Comparison of ENCODE assay signal across 8 cellular contexts in the genomic region with DNA sequence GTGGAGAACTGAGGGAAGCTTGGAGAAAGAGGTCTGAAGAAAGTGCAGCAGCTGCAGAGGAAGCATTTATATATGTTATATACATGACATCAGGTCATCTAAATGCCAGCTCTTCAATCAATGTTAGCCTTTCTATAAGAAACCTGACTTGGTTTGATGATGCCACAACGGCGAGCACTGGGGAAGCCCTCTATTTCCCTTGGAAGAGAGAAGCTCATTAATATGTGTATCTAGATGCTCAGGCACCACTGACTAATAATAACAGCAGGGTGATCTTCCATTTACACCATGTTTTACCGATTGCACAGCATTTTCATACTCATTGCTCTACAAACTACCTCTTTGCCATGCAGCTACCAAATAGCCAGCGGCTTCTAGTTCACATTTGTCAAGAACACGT. TPM values are rescaled to one million over a fixed set of nuclear protein-coding genes. Genes with fewer than 3 reads are reported as not detected.
DNase-seq lines count a peak whose midpoint lies in the region; ATAC-seq, FAIRE-seq and TF ChIP-seq lines count a peak whose summit lies in the region.

No MANE protein-coding gene starts in this region.

- peaks cover 15% of the 10 kb centered on the region for H3K79me2 ChIP-seq in GM12878 (ENCODE audit: control insufficient read depth, insufficient read depth, low read length)

- TF ChIP-seq CTCF in left ventricle myocardium inferior (IDR thresholded peaks at IDR 0.05; ENCODE audit: borderline replicate concordance) (no peak), GM12878 (IDR thresholded peaks at IDR 0.05 in 2 of 3, conservative IDR thresholded peaks at IDR 0.05 in 1 of 3; ENCODE audit: control insufficient read depth in 2 of 3, extremely low read depth in 1 of 3, insufficient read depth in 1 of 3, low read depth in 3 of 3, low read length in 3 of 3) (no peak), GM13977 (IDR thresholded peaks at IDR 0.05; ENCODE audit: extremely low read depth, insufficient read depth, missing control alignments) (no peak)

- TSS peak; percentile 72 for BruUV-seq in GM12878 (replicated peaks; lab: Mats Ljungman, UMichigan)

- H2BK15ac ChIP-seq in mesenchymal stem cell (ENCODE audit: low read depth, poor library complexity, severe bottlenecking): no peak overlapping the region

- H3K4me3 ChIP-seq in left ventricle myocardium inferior (peak overlapping the region; percentile 91), GM12878 (peak overlapping the region; percentile 98), mesenchymal stem cell (ENCODE audit: insufficient read depth in 1 of 2, low read depth in 1 of 2, low read length in 2 of 2) (peak overlapping the region in 1 of 2 experiments; percentile 95)

- H3K79me1 ChIP-seq in mesenchymal stem cell (replicated peaks; ENCODE audit: low read length, poor library complexity, severe bottlenecking): peaks cover 18% of the 10 kb centered on the region

- DNase-seq in left ventricle myocardium inferior (no peak), Right ventricle myocardium superior (no peak), GM12878 (ENCODE audit: low read depth, low spot score) (no peak), mesenchymal stem cell (no peak), GM13977 (ENCODE audit: low spot score) (no peak), NCI-H1105 treated with DMSO at 0.1 percent for 48 hours (lab: John Stamatoyannopoulos, UW) (no peak), GM03348 (ENCODE audit: low spot score) (no peak)
- no peak for DNase-seq in central memory CD4-positive, alpha-beta T cell

- RAD21 ChIA-PET in GM12878 (lab: Charles Lee; ENCODE audit: unreplicated experiment): interaction anchor here (0.8 to 3.4 kb wide), 8 partner anchors 12 to 202 kb away, joined by 3 to 13 read pairs (median 6); a partner anchor contains a TSS

- H3K4me2 ChIP-seq in GM12878 (ENCODE audit: control insufficient read depth, insufficient read depth) (peak overlapping the region; percentile 92), mesenchymal stem cell (ENCODE audit: low read length, poor library complexity, severe bottlenecking) (peak overlapping the region; percentile 97)

- H3K18ac ChIP-seq in mesenchymal stem cell (ENCODE audit: low read depth in 1 of 2, low read length in 2 of 2): no peak overlapping the region

- TF ChIP-seq POLR2A in GM12878 (IDR thresholded peaks at IDR 0.05; ENCODE audit: low read depth, low read length): no peak

- intact Hi-C loops in left ventricle myocardium inferior (cut with micrococcal nuclease): loop anchor here (10.0 kb wide), 1 partner anchor 118 kb away; no protein-coding TSS in a partner anchor
- intact Hi-C loops in Right ventricle myocardium superior (cut with DNase I): no loop called here
- intact Hi-C loops in GM12878 (cut with micrococcal nuclease; ENCODE audit: unreplicated experiment): no loop called here

- TF ChIP-seq RAD21 in GM12878 (IDR thresholded peaks at IDR 0.05; ENCODE audit: insufficient read depth, low read depth, low read length): no peak

- no peak overlapping the region for H3K4ac ChIP-seq in mesenchymal stem cell (ENCODE audit: low read depth in 1 of 2, low read length in 2 of 2)

- no peak overlapping the region for H2BK5ac ChIP-seq in mesenchymal stem cell (ENCODE audit: low read depth, low read length, poor library complexity, severe bottlenecking)

- H2BK120ac ChIP-seq in mesenchymal stem cell (ENCODE audit: low read depth, low read length): no peak overlapping the region

- H3K14ac ChIP-seq in mesenchymal stem cell (ENCODE audit: low read length in 2 of 2): no peak overlapping the region

- H3K9ac ChIP-seq in GM12878 (ENCODE audit: control insufficient read depth, insufficient read depth, low read length): peak overlapping the region; percentile 76
- peak overlapping the region; percentile 91 for H3K9ac ChIP-seq in mesenchymal stem cell (ENCODE audit: low read length)

- H3K23ac ChIP-seq in mesenchymal stem cell (ENCODE audit: low read length in 2 of 2): no peak overlapping the region

- H3K9me3 ChIP-seq in left ventricle myocardium inferior (replicated peaks): peaks cover 6% of the 10 kb centered on the region
- H3K9me3 ChIP-seq in GM12878 (replicated peaks; ENCODE audit: control insufficient read depth, insufficient read depth, low read length): no peaks in the 10 kb centered on the region; the same call in 2 of the 3 replicates
- no peaks in the 10 kb centered on the region for H3K9me3 ChIP-seq in mesenchymal stem cell (ENCODE audit: control insufficient read depth, low read length)

- no peak overlapping the region for H2AK5ac ChIP-seq in mesenchymal stem cell (ENCODE audit: low read length, severe bottlenecking)

- no peak overlapping the region for H4K8ac ChIP-seq in mesenchymal stem cell (ENCODE audit: low read length)

- H3K4me1 ChIP-seq in left ventricle myocardium inferior (peaks cover 36% of the 10 kb centered on the region), GM12878 (ENCODE audit: control insufficient read depth, insufficient read depth, low read length) (peaks cover 5% of the 10 kb centered on the region), mesenchymal stem cell (ENCODE audit: control insufficient read depth, insufficient read depth, low read depth, low read length) (peaks cover 3% of the 10 kb centered on the region)

- no peaks in the 10 kb centered on the region for H3K36me3 ChIP-seq in left ventricle myocardium inferior
- H3K36me3 ChIP-seq in GM12878 (ENCODE audit: control insufficient read depth in 2 of 2, insufficient read depth in 2 of 2, low read length in 1 of 2): no peaks in the 10 kb centered on the region; a peak in 1 of 4 replicates
- H3K36me3 ChIP-seq in mesenchymal stem cell (ENCODE audit: control insufficient read depth in 1 of 2, insufficient read depth in 2 of 2, low read depth in 1 of 2, low read length in 2 of 2): peaks cover 0 to 7% of the 10 kb centered on the region in 2 experiments

- SMC1A ChIA-PET in GM12878 (lab: Charles Lee; ENCODE audit: uncharacterized antibody, unreplicated experiment): interaction anchor here (0.8 to 3.2 kb wide), 12 partner anchors 8 to 203 kb away, joined by 3 to 15 read pairs (median 5); a partner anchor contains a TSS

- 1% methylated on average over 5 of the region's 5 CpGs for WGBS in GM12878 (ENCODE audit: insufficient coverage, insufficient replicate concordance, low lambda C conversion rate, missing lambda C conversion rate)
- WGBS in mesenchymal stem cell: 56% methylated on average over 5 of the region's 5 CpGs

- POLR2A ChIA-PET in GM12878 (lab: Charles Lee): interaction anchor here (0.5 to 3.6 kb wide), 7 partner anchors 8 to 59 kb away, joined by 3 to 19 read pairs (median 9); a partner anchor contains a TSS

- no peaks in the 10 kb centered on the region for H4K20me1 ChIP-seq in GM12878 (ENCODE audit: control insufficient read depth, insufficient read depth)

- in situ Hi-C loops in GM12878 (cut with MboI): no loop called here
- in situ Hi-C loops in GM13977 (cut with MboI; ENCODE audit: low pct_unique_long_range_greater_than_20kb, low sequenced_read_pairs, unreplicated experiment): no loop called here

- no peak for TF ChIP-seq EP300 in GM12878 (IDR thresholded peaks at IDR 0.05; ENCODE audit: borderline replicate concordance in 1 of 2, control insufficient read depth in 1 of 2, low read depth in 2 of 2, low read length in 2 of 2)

- CTCF ChIA-PET in GM12878 (lab: Yijun Ruan, JAX): interaction anchor here (0.7 to 2.7 kb wide), 10 partner anchors 8 to 203 kb away, joined by 3 to 13 read pairs (median 3); no protein-coding TSS in a partner anchor

- H3K27me3 ChIP-seq in left ventricle myocardium inferior (ENCODE audit: low read depth): no peaks in the 10 kb centered on the region
- no peaks in the 10 kb centered on the region for H3K27me3 ChIP-seq in GM12878 (replicated peaks in 1 of 2; ENCODE audit: control insufficient read depth in 2 of 2, insufficient read depth in 2 of 2, low read length in 1 of 2)
- no peaks in the 10 kb centered on the region for H3K27me3 ChIP-seq in mesenchymal stem cell (ENCODE audit: control insufficient read depth in 1 of 2, insufficient read depth in 1 of 2, low read length in 2 of 2)

- H3K27ac ChIP-seq in left ventricle myocardium inferior (replicated peaks) (peak overlapping the region; percentile 81), GM12878 (ENCODE audit: control insufficient read depth, insufficient read depth) (peak overlapping the region; percentile 60), mesenchymal stem cell (ENCODE audit: low read length, poor library complexity, severe bottlenecking) (no peak overlapping the region)

- H4K91ac ChIP-seq in mesenchymal stem cell (ENCODE audit: low read length): no peak overlapping the region

- no peak overlapping the region for H2BK12ac ChIP-seq in mesenchymal stem cell (ENCODE audit: low read length in 2 of 2)

- no peak for FAIRE-seq in GM12878 (lab: Jason Lieb, UNC)

- H2AFZ ChIP-seq in GM12878 (ENCODE audit: control insufficient read depth, low read depth, low read length) (peak overlapping the region; percentile 71), mesenchymal stem cell (ENCODE audit: low read depth, low read length) (no peak overlapping the region)

- ATAC-seq in Right ventricle myocardium superior (ENCODE audit: poor library complexity) (no peak), GM12878 (peak; percentile 23)

RNA-seq across cellular contexts. Expression of a gene that starts 0.8 kb away (rescaled TPM):
- total RNA-seq in left ventricle myocardium inferior: 14.0 TPM
- total RNA-seq in Right ventricle myocardium superior: 11.9 TPM
- 57.4 and 59.3 TPM in 2 replicates for total RNA-seq in GM12878 (2013; cell fraction: nucleolus; rRNA removed)
- 25.3 and 26.3 TPM in 2 replicates for total RNA-seq in GM12878 (2014; rRNA removed)
- total RNA-seq in GM12878 (2014; rRNA removed; fragmentation: Illumina TruSeq; extraction: Trizol): 25.3 and 30.5 TPM in 2 replicates
- total RNA-seq in GM12878 (2021): 14.9 and 18.2 TPM in 2 replicates
- polyA plus RNA-seq in GM12878 (2011; ENCODE audit: low read depth): 21.5 TPM
- 52.6 and 80.6 TPM in 2 replicates for polyA plus RNA-seq in GM12878 (2011; rRNA removed)
- polyA plus RNA-seq in GM12878 (2011; cell fraction: cytosol; rRNA removed): 21.8 and 29.4 TPM in 2 replicates
- 23.1 and 24.5 TPM in 2 replicates for polyA plus RNA-seq in GM12878 (2011; cell fraction: nucleus; rRNA removed)
- 24.7 and 31.1 TPM in 2 replicates for polyA plus RNA-seq in GM12878 (2012)
- polyA plus RNA-seq in GM12878 (2014; fragmentation: Illumina TruSeq; extraction: Trizol): 28.6 and 31.7 TPM in 2 replicates
- 10 to 100 TPM; 48.5 to 49.4 TPM for polyA plus RNA-seq in GM12878 (2014; fragmentation: Nextera tagmentation; extraction: Ambion mirVana)
- polyA plus RNA-seq in GM12878 (2014; rRNA removed): 30.7 and 38.6 TPM in 2 replicates
- 10 to 100 TPM; 49.8 TPM for polyA plus RNA-seq in GM12878 (2016; fragmentation: Nextera tagmentation; extraction: Ambion mirVana)
- polyA minus RNA-seq in GM12878 (2011; rRNA and poly(A)+ RNA removed): 10.3 and 12.3 TPM in 2 replicates
- 7.4 and 9.1 TPM in 2 replicates for polyA minus RNA-seq in GM12878 (2011; cell fraction: cytosol; rRNA and poly(A)+ RNA removed)
- 7.4 and 8.8 TPM in 2 replicates for polyA minus RNA-seq in GM12878 (2011; cell fraction: nucleus; rRNA and poly(A)+ RNA removed)
- polyA plus RNA-seq in mesenchymal stem cell (2013, experiment 1 of 2): 13.6 TPM
- 14.3 TPM for polyA plus RNA-seq in mesenchymal stem cell (2013, experiment 2 of 2)

RNA-seq across cellular contexts. Expression of a gene that starts 6.4 kb away (rescaled TPM):
- total RNA-seq in left ventricle myocardium inferior (10.5 TPM), Right ventricle myocardium superior (11.3 TPM), GM12878 (2014; rRNA removed) (1.8 and 2.2 TPM in 2 replicates), GM12878 (2014; rRNA removed; fragmentation: Illumina TruSeq; extraction: Trizol) (1.8 and 2.0 TPM in 2 replicates), GM12878 (2021) (1.1 and 1.7 TPM in 2 replicates)
- 0.56 and 1.1 TPM in 2 replicates for total RNA-seq in GM12878 (2013; cell fraction: nucleolus; rRNA removed)
- 1.2 TPM for polyA plus RNA-seq in GM12878 (2011; ENCODE audit: low read depth)
- polyA plus RNA-seq in GM12878 (2011; rRNA removed) (0.71 and 0.92 TPM in 2 replicates), GM12878 (2014; fragmentation: Illumina TruSeq; extraction: Trizol) (0.90 and 1.2 TPM in 2 replicates), GM12878 (2014; fragmentation: Nextera tagmentation; extraction: Ambion mirVana) (1 to 10 TPM; 1.3 to 1.4 TPM), GM12878 (2014; rRNA removed) (1.7 and 2.4 TPM in 2 replicates), GM12878 (2016; fragmentation: Nextera tagmentation; extraction: Ambion mirVana) (1 to 10 TPM; 2.9 to 3.7 TPM)
- polyA plus RNA-seq in GM12878 (2011; cell fraction: cytosol; rRNA removed): 0.62 and 0.73 TPM in 2 replicates
- 0.48 and 1.1 TPM in 2 replicates for polyA plus RNA-seq in GM12878 (2011; cell fraction: nucleus; rRNA removed)
- 1.1 and 1.2 TPM in 2 replicates for polyA plus RNA-seq in GM12878 (2012)
- polyA minus RNA-seq in GM12878 (2011; rRNA and poly(A)+ RNA removed): 0.82 TPM in 1 of 2 replicates, not detected in the other
- polyA minus RNA-seq in GM12878 (2011; cell fraction: cytosol; rRNA and poly(A)+ RNA removed): not detected in 2 replicates
- 0.19 and 0.60 TPM in 2 replicates for polyA minus RNA-seq in GM12878 (2011; cell fraction: nucleus; rRNA and poly(A)+ RNA removed)
- polyA plus RNA-seq in mesenchymal stem cell (2013, experiment 1 of 2): 0.64 TPM
- 0.34 TPM for polyA plus RNA-seq in mesenchymal stem cell (2013, experiment 2 of 2)

RNA-seq across cellular contexts. Expression of a gene that starts 11.7 kb away (rescaled TPM):
- 18.2 TPM for total RNA-seq in left ventricle myocardium inferior
- 21.8 TPM for total RNA-seq in Right ventricle myocardium superior
- total RNA-seq in GM12878 (2013; cell fraction: nucleolus; rRNA removed): 112 and 123 TPM in 2 replicates
- total RNA-seq in GM12878 (2014; rRNA removed): 17.1 and 24.5 TPM in 2 replicates
- 29.8 and 31.2 TPM in 2 replicates for total RNA-seq in GM12878 (2014; rRNA removed; fragmentation: Illumina TruSeq; extraction: Trizol)
- 22.4 and 23.8 TPM in 2 replicates for total RNA-seq in GM12878 (2021)
- polyA plus RNA-seq in GM12878 (2011; ENCODE audit: low read depth): 10.2 TPM
- 26.8 and 34.2 TPM in 2 replicates for polyA plus RNA-seq in GM12878 (2011; rRNA removed)
- polyA plus RNA-seq in GM12878 (2011; cell fraction: cytosol; rRNA removed): 15.2 and 15.6 TPM in 2 replicates
- polyA plus RNA-seq in GM12878 (2011; cell fraction: nucleus; rRNA removed): 31.1 and 35.9 TPM in 2 replicates
- 12.5 and 18.2 TPM in 2 replicates for polyA plus RNA-seq in GM12878 (2012)
- 21.3 and 31.2 TPM in 2 replicates for polyA plus RNA-seq in GM12878 (2014; fragmentation: Illumina TruSeq; extraction: Trizol)
- polyA plus RNA-seq in GM12878 (2014; fragmentation: Nextera tagmentation; extraction: Ambion mirVana): 10 to 100 TPM; 17.9 to 23.4 TPM
- polyA plus RNA-seq in GM12878 (2014; rRNA removed): 12.6 and 13.0 TPM in 2 replicates
- 10 to 100 TPM; 15.1 to 15.8 TPM for polyA plus RNA-seq in GM12878 (2016; fragmentation: Nextera tagmentation; extraction: Ambion mirVana)
- polyA minus RNA-seq in GM12878 (2011; rRNA and poly(A)+ RNA removed): 56.0 and 68.4 TPM in 2 replicates
- 7.4 and 8.6 TPM in 2 replicates for polyA minus RNA-seq in GM12878 (2011; cell fraction: cytosol; rRNA and poly(A)+ RNA removed)
- polyA minus RNA-seq in GM12878 (2011; cell fraction: nucleus; rRNA and poly(A)+ RNA removed): 16.6 and 20.1 TPM in 2 replicates
- 5.1 TPM for polyA plus RNA-seq in mesenchymal stem cell (2013, experiment 1 of 2)
- polyA plus RNA-seq in mesenchymal stem cell (2013, experiment 2 of 2): 4.6 TPM
